ENCODE assay signal across 23 cellular contexts in the genomic region with DNA sequence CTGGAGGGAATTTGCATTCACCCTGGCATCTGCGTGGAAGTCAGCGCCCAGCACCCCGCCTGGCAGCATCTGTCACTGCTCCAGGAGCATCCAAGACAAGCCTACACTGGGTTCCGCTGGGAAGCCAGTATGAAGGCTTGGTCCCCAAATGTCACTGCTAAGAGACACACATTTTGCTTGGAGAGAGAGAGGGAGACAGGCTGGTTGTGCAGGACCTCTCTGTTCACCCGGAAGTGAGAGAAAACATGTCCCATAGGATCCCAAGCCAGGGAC.
"Had no signal": no experiment of that assay in that cellular context is flagged by ENCODE, and none has a peak within 500 bp of the region (broad histone marks: within the 10 kb centered on the region; RNA-seq: fewer than 3 reads in every experiment).

No MANE protein-coding gene starts in this region.

- H3K4me1 ChIP-seq: adrenal gland, foreskin keratinocyte, heart left ventricle, suprapubic skin, tibial artery had no signal

- H3K9me3 ChIP-seq: adrenal gland, heart left ventricle, suprapubic skin, tibial artery had no signal

- H3K27me3 ChIP-seq: adrenal gland, cardiac muscle cell had no signal

- ATAC-seq: activated CD4-positive, CD25-positive, alpha-beta regulatory T cell treated with anti-CD3 and anti-CD28 coated beads, Interleukin-2, amount 50 U/mL, for 24 hours; heart left ventricle; naive thymus-derived CD8-positive, alpha-beta T cell; right cardiac atrium had no signal

- H3K4me3 ChIP-seq: adrenal gland, cardiac muscle cell, heart left ventricle, neural progenitor cell, suprapubic skin, tibial artery had no signal

- H3K9ac ChIP-seq: neural progenitor cell had no signal

- H3K27ac ChIP-seq: adrenal gland, cardiac muscle cell, foreskin keratinocyte, heart left ventricle, neural progenitor cell, suprapubic skin, tibial artery, WERI-Rb-1 had no signal

- DNase-seq: activated CD4-positive, alpha-beta T cell treated with anti-CD3 and anti-CD28 coated beads for 48 hours; activated CD4-positive, alpha-beta T cell treated with anti-CD3 and anti-CD28 coated beads, Interleukin-2, amount 50 U/mL, for 48 hours; activated CD8-positive, alpha-beta memory T cell treated with anti-CD3 and anti-CD28 coated beads for 24 hours; activated effector memory CD4-positive, alpha-beta T cell treated with Interleukin-2 at 50 U/mL for 16 hours; activated naive CD4-positive, alpha-beta T cell treated with Interleukin-2 at 50 U/mL for 16 hours; activated naive CD8-positive, alpha-beta T cell treated with anti-CD3 and anti-CD28 coated beads for 36 hours; cortex of kidney; heart left ventricle; immature natural killer cell; mesenchymal stem cell; naive thymus-derived CD8-positive, alpha-beta T cell; stimulated activated CD4-positive, alpha-beta T cell treated with anti-CD3 and anti-CD28 coated beads, Interleukin-15, amount 100 ng/mL, for 24 hours; stimulated activated naive CD4-positive, alpha-beta T cell; T-helper 9 cell; tibial artery; WERI-Rb-1 had no signal

- H3K36me3 ChIP-seq: adrenal gland, cardiac muscle cell, heart left ventricle, neural progenitor cell, suprapubic skin, tibial artery, WERI-Rb-1 had no signal

- H3K4me2 ChIP-seq: neural progenitor cell had no signal
